ENCODE assay signal across 30 cellular contexts in genomic region chr2:239489481-239489880, GRCh38.
"Had no signal": no experiment of that assay in that cellular context is flagged by ENCODE, and none has a peak within 500 bp of the region (broad histone marks: within the 10 kb centered on the region; RNA-seq: fewer than 3 reads in every experiment).

No MANE protein-coding gene starts in this region.

- H3K27me3 Mint-ChIP-seq: activated T-helper 17 cell treated with anti-CD3 and anti-CD28 coated beads, Interleukin-2, amount 50 U/mL, for 72 hours had no signal

- H3K9me3 ChIP-seq: ascending aorta, esophagus muscularis mucosa, gastrocnemius medialis had no signal

- H3K4me3 Mint-ChIP-seq: activated B cell treated with CpG ODN at 0.5 μM for 24 hours; activated CD8-positive, alpha-beta T cell treated with anti-CD3 and anti-CD28 coated beads for 36 hours; activated naive CD8-positive, alpha-beta T cell treated with anti-CD3 and anti-CD28 coated beads, Interleukin-2, amount 10 ng/mL, durations not matched to agents 7 days and 5 days; activated T-cell treated with anti-CD3 and anti-CD28 coated beads, Interleukin-2, amount 50 U/mL, for 4 hours; activated T-helper 17 cell treated with anti-CD3 and anti-CD28 coated beads, Interleukin-2, amount 50 U/mL, for 72 hours; central memory CD8-positive, alpha-beta T cell; effector memory CD8-positive, alpha-beta T cell; T-helper 17 cell; T-helper 2 cell treated with Interferon-gamma antibody and Interleukin-4, amounts not matched to agents 5 μg/mL and 100 μg/mL, for 36 hours had no signal

- H3K36me3 Mint-ChIP-seq: activated naive CD4-positive, alpha-beta T cell treated with anti-CD3 and anti-CD28 coated beads, Interleukin-2, amount 50 U/mL, for 72 hours; activated naive CD8-positive, alpha-beta T cell treated with anti-CD3 and anti-CD28 coated beads, Interleukin-2, amount 10 ng/mL, durations not matched to agents 7 days and 5 days had no signal

- H3K4me3 ChIP-seq: ascending aorta, coronary artery, esophagus muscularis mucosa, gastrocnemius medialis had no signal

- DNase-seq: activated B cell treated with CpG ODN at 0.5 μM for 24 hours; activated CD4-positive, alpha-beta T cell treated with anti-CD3 and anti-CD28 coated beads for 48 hours; activated CD4-positive, alpha-beta T cell treated with anti-CD3 and anti-CD28 coated beads, Interleukin-2, amount 50 U/mL, for 1 hour; activated CD4-positive, alpha-beta T cell treated with anti-CD3 and anti-CD28 coated beads, Interleukin-2, amount 50 U/mL, for 48 hours; activated CD8-positive, alpha-beta memory T cell treated with anti-CD3 and anti-CD28 coated beads for 24 hours; activated CD8-positive, alpha-beta T cell treated with anti-CD3 and anti-CD28 coated beads for 36 hours; activated effector memory CD4-positive, alpha-beta T cell treated with Interleukin-2 at 50 U/mL for 16 hours; activated gamma-delta T cell treated with Interleukin-2 at 50 U/mL for 16 hours; activated naive CD4-positive, alpha-beta T cell treated with Interleukin-2 at 50 U/mL for 16 hours; activated naive CD8-positive, alpha-beta T cell treated with anti-CD3 and anti-CD28 coated beads, Interleukin-2, amount 10 ng/mL, durations not matched to agents 7 days and 5 days; activated T-cell treated with anti-CD3 and anti-CD28 coated beads, Interleukin-2, amount 50 U/mL, for 4 hours; brain microvascular endothelial cell; dermis blood vessel endothelial cell; effector CD4-positive, alpha-beta T cell; effector memory CD8-positive, alpha-beta T cell; erythroblast; foreskin keratinocyte; gastrocnemius medialis; T-helper 1 cell; T-helper 17 cell; T1000; WERI-Rb-1 had no signal

- H3K4me1 Mint-ChIP-seq: activated B cell treated with CpG ODN at 0.5 μM for 24 hours; activated naive CD8-positive, alpha-beta T cell treated with anti-CD3 and anti-CD28 coated beads, Interleukin-2, amount 10 ng/mL, durations not matched to agents 7 days and 5 days; activated T-helper 17 cell treated with anti-CD3 and anti-CD28 coated beads, Interleukin-2, amount 50 U/mL, for 72 hours had no signal

- H3K9me3 Mint-ChIP-seq: activated B cell treated with CpG ODN at 0.5 μM for 24 hours; activated CD8-positive, alpha-beta T cell treated with anti-CD3 and anti-CD28 coated beads for 36 hours; activated naive CD4-positive, alpha-beta T cell treated with anti-CD3 and anti-CD28 coated beads, Interleukin-2, amount 50 U/mL, for 72 hours; activated naive CD8-positive, alpha-beta T cell treated with anti-CD3 and anti-CD28 coated beads, Interleukin-2, amount 10 ng/mL, durations not matched to agents 7 days and 5 days; activated T-cell treated with anti-CD3 and anti-CD28 coated beads, Interleukin-2, amount 50 U/mL, for 4 hours; activated T-helper 17 cell treated with anti-CD3 and anti-CD28 coated beads, Interleukin-2, amount 50 U/mL, for 72 hours; central memory CD8-positive, alpha-beta T cell; effector memory CD8-positive, alpha-beta T cell; T-helper 2 cell treated with Interferon-gamma antibody and Interleukin-4, amounts not matched to agents 5 μg/mL and 100 μg/mL, for 36 hours had no signal

- H3K36me3 ChIP-seq: ascending aorta, brain microvascular endothelial cell, esophagus muscularis mucosa, gastrocnemius medialis, WERI-Rb-1 had no signal

- ATAC-seq: activated CD4-positive, CD25-positive, alpha-beta regulatory T cell treated with anti-CD3 and anti-CD28 coated beads, Interleukin-2, amount 50 U/mL, for 24 hours; activated CD8-positive, alpha-beta T cell treated with anti-CD3 and anti-CD28 coated beads for 36 hours; activated naive CD4-positive, alpha-beta T cell treated with anti-CD3 and anti-CD28 coated beads, Interleukin-2, amount 50 U/mL, for 72 hours; activated T-cell treated with anti-CD3 and anti-CD28 coated beads, Interleukin-2, amount 50 U/mL, for 4 hours; activated T-helper 17 cell treated with anti-CD3 and anti-CD28 coated beads, Interleukin-2, amount 50 U/mL, for 72 hours; effector memory CD8-positive, alpha-beta T cell; foreskin keratinocyte; gastrocnemius medialis; T-helper 17 cell had no signal

- H3K27ac Mint-ChIP-seq: activated B cell treated with CpG ODN at 0.5 μM for 24 hours; activated CD8-positive, alpha-beta T cell treated with anti-CD3 and anti-CD28 coated beads for 36 hours; activated naive CD4-positive, alpha-beta T cell treated with anti-CD3 and anti-CD28 coated beads, Interleukin-2, amount 50 U/mL, for 72 hours; activated naive CD8-positive, alpha-beta T cell treated with anti-CD3 and anti-CD28 coated beads, Interleukin-2, amount 10 ng/mL, durations not matched to agents 7 days and 5 days; activated T-helper 17 cell treated with anti-CD3 and anti-CD28 coated beads, Interleukin-2, amount 50 U/mL, for 72 hours; effector memory CD8-positive, alpha-beta T cell; T-helper 17 cell; T-helper 2 cell treated with Interferon-gamma antibody and Interleukin-4, amounts not matched to agents 5 μg/mL and 100 μg/mL, for 36 hours had no signal

- H3K27ac ChIP-seq: ascending aorta, brain microvascular endothelial cell, coronary artery, esophagus muscularis mucosa, foreskin keratinocyte, gastrocnemius medialis, WERI-Rb-1 had no signal

- H3K27me3 ChIP-seq: ascending aorta, brain microvascular endothelial cell, foreskin keratinocyte, gastrocnemius medialis had no signal

- H3K4me1 ChIP-seq: ascending aorta, esophagus muscularis mucosa, foreskin keratinocyte, gastrocnemius medialis had no signal
